ENCODE assay signal across 8 cellular contexts in genomic region chr19:52688931-52689796, GRCh38. TPM values are rescaled to one million over a fixed set of nuclear protein-coding genes. Genes with fewer than 3 reads are reported as not detected.
DNase-seq lines count a peak whose midpoint lies in the region; ATAC-seq and TF ChIP-seq lines count a peak whose summit lies in the region.
"Not testable (repeated sequence)": the region's sequence is repeated elsewhere in the genome, so short reads cannot be mapped to it uniquely, and the experiment has no call there.

No MANE protein-coding gene starts in this region.

- H3K27me3 ChIP-seq in BE2C; HL-60 (ENCODE audit: insufficient read depth, poor library complexity, severe bottlenecking); NT2/D1 (ENCODE audit: insufficient read depth, insufficient read length); left ventricle myocardium inferior (ENCODE audit: low read depth): not testable (repeated sequence)

- H3K36me3 ChIP-seq in BE2C, left ventricle myocardium inferior: not testable (repeated sequence)
- peaks cover 17% of the 10 kb centered on the region for H3K36me3 ChIP-seq in NT2/D1 (ENCODE audit: insufficient read depth, insufficient read length, low read length)

- not testable (repeated sequence) for TF ChIP-seq CTCF in BE2C (IDR thresholded peaks at IDR 0.05; ENCODE audit: low read depth, low read length); HL-60 (IDR thresholded peaks at IDR 0.05; ENCODE audit: insufficient read depth, low read length); chondrocyte (IDR thresholded peaks at IDR 0.05); left ventricle myocardium inferior (IDR thresholded peaks at IDR 0.05; ENCODE audit: borderline replicate concordance)

- H3K9ac ChIP-seq in NT2/D1 (ENCODE audit: insufficient read length, low read depth), result not testable (repeated sequence)

- peak overlapping the region; percentile 77 for H3K4me3 ChIP-seq in BE2C (ENCODE audit: low read depth, low read length)
- H3K4me3 ChIP-seq in HL-60 (replicated peaks; ENCODE audit: insufficient read depth, low read length), result not testable (repeated sequence)
- peak overlapping the region; percentile 84 for H3K4me3 ChIP-seq in NT2/D1 (ENCODE audit: insufficient read length, low read depth)
- peak overlapping the region; percentile 86 for H3K4me3 ChIP-seq in left ventricle myocardium inferior

- not testable (repeated sequence) for ATAC-seq in activated CD8-positive, alpha-beta T cell treated with anti-CD3 and anti-CD28 coated beads, Interleukin-2, amount 10 ng/mL, durations not matched to agents 7 days and 5 days; naive thymus-derived CD8-positive, alpha-beta T cell; stimulated activated naive B cell treated with anti-CD40 and anti-IgM and Interleukin-4, amounts not matched to agents 10 μg/mL and 1 μg/mL and 100 μg/mL, for 72 hours (replicated peaks)

- peaks cover 42% of the 10 kb centered on the region for H3K36me3 Mint-ChIP-seq in activated CD8-positive, alpha-beta T cell treated with anti-CD3 and anti-CD28 coated beads, Interleukin-2, amount 10 ng/mL, durations not matched to agents 7 days and 5 days (ENCODE audit: low read depth)
- H3K36me3 Mint-ChIP-seq in chondrocyte (ENCODE audit: low read depth), result not testable (repeated sequence)
- peaks cover 0 to 17% (median 12%) of the 10 kb centered on the region in 3 donors for H3K36me3 Mint-ChIP-seq in naive thymus-derived CD8-positive, alpha-beta T cell
- peaks cover 12 to 27% of the 10 kb centered on the region in 2 donors for H3K36me3 Mint-ChIP-seq in stimulated activated naive B cell treated with anti-CD40 and anti-IgM and Interleukin-4, amounts not matched to agents 10 μg/mL and 1 μg/mL and 100 μg/mL, for 72 hours

- CTCF ChIA-PET in activated CD8-positive, alpha-beta T cell treated with anti-CD3 and anti-CD28 coated beads, Interleukin-2, amount 10 ng/mL, durations not matched to agents 7 days and 5 days (lab: Charles Lee), result not testable (repeated sequence)

- H3K9me3 ChIP-seq in BE2C; NT2/D1 (ENCODE audit: insufficient read depth, low read length); left ventricle myocardium inferior (replicated peaks): not testable (repeated sequence)

- peak overlapping the region; percentile 74 for H3K27ac ChIP-seq in HL-60 (replicated peaks)
- peak overlapping the region; percentile 95 for H3K27ac ChIP-seq in left ventricle myocardium inferior (replicated peaks)

- H3K27me3 Mint-ChIP-seq in activated CD8-positive, alpha-beta T cell treated with anti-CD3 and anti-CD28 coated beads, Interleukin-2, amount 10 ng/mL, durations not matched to agents 7 days and 5 days (ENCODE audit: low read depth); chondrocyte (ENCODE audit: low read depth); naive thymus-derived CD8-positive, alpha-beta T cell; stimulated activated naive B cell treated with anti-CD40 and anti-IgM and Interleukin-4, amounts not matched to agents 10 μg/mL and 1 μg/mL and 100 μg/mL, for 72 hours: not testable (repeated sequence)

- not testable (repeated sequence) for H3K9me3 Mint-ChIP-seq in activated CD8-positive, alpha-beta T cell treated with anti-CD3 and anti-CD28 coated beads, Interleukin-2, amount 10 ng/mL, durations not matched to agents 7 days and 5 days (ENCODE audit: insufficient read depth); chondrocyte (ENCODE audit: low read depth); naive thymus-derived CD8-positive, alpha-beta T cell; stimulated activated naive B cell treated with anti-CD40 and anti-IgM and Interleukin-4, amounts not matched to agents 10 μg/mL and 1 μg/mL and 100 μg/mL, for 72 hours

- peak overlapping the region; percentile 98 for H3K27ac Mint-ChIP-seq in activated CD8-positive, alpha-beta T cell treated with anti-CD3 and anti-CD28 coated beads, Interleukin-2, amount 10 ng/mL, durations not matched to agents 7 days and 5 days
- peak overlapping the region; percentile 95 for H3K27ac Mint-ChIP-seq in chondrocyte (ENCODE audit: unreplicated experiment)
- H3K27ac Mint-ChIP-seq in naive thymus-derived CD8-positive, alpha-beta T cell, result peak overlapping the region; percentile 88 to 97 (median 92)
- peak overlapping the region; percentile 97 for H3K27ac Mint-ChIP-seq in stimulated activated naive B cell treated with anti-CD40 and anti-IgM and Interleukin-4, amounts not matched to agents 10 μg/mL and 1 μg/mL and 100 μg/mL, for 72 hours

- not testable (repeated sequence) for DNase-seq in BE2C; NT2/D1 (ENCODE audit: low read depth, low spot score); activated CD8-positive, alpha-beta T cell treated with anti-CD3 and anti-CD28 coated beads, Interleukin-2, amount 10 ng/mL, durations not matched to agents 7 days and 5 days; chondrocyte (ENCODE audit: low spot score); left ventricle myocardium inferior; naive thymus-derived CD8-positive, alpha-beta T cell; stimulated activated naive B cell treated with anti-CD40 and anti-IgM and Interleukin-4, amounts not matched to agents 10 μg/mL and 1 μg/mL and 100 μg/mL, for 72 hours
- DNase-seq in HL-60 (ENCODE audit: low read depth in 1 of 2, low spot score in 1 of 2), result peak in 1 of 2 experiments; percentile 15

- H3K4me3 Mint-ChIP-seq in activated CD8-positive, alpha-beta T cell treated with anti-CD3 and anti-CD28 coated beads, Interleukin-2, amount 10 ng/mL, durations not matched to agents 7 days and 5 days, result peak overlapping the region; percentile 99
- H3K4me3 Mint-ChIP-seq in chondrocyte (ENCODE audit: unreplicated experiment), result peak overlapping the region; percentile 97
- H3K4me3 Mint-ChIP-seq in naive thymus-derived CD8-positive, alpha-beta T cell, result peak overlapping the region; percentile 91 to 98 (median 96)
- H3K4me3 Mint-ChIP-seq in stimulated activated naive B cell treated with anti-CD40 and anti-IgM and Interleukin-4, amounts not matched to agents 10 μg/mL and 1 μg/mL and 100 μg/mL, for 72 hours, result peak overlapping the region; percentile 92 to 96

- peaks cover 36% of the 10 kb centered on the region for H3K4me1 Mint-ChIP-seq in activated CD8-positive, alpha-beta T cell treated with anti-CD3 and anti-CD28 coated beads, Interleukin-2, amount 10 ng/mL, durations not matched to agents 7 days and 5 days (ENCODE audit: low read depth)
- H3K4me1 Mint-ChIP-seq in chondrocyte (ENCODE audit: low read depth), result peaks cover 31% of the 10 kb centered on the region
- peaks cover 22 to 46% (median 39%) of the 10 kb centered on the region in 4 donors for H3K4me1 Mint-ChIP-seq in naive thymus-derived CD8-positive, alpha-beta T cell
- H3K4me1 Mint-ChIP-seq in stimulated activated naive B cell treated with anti-CD40 and anti-IgM and Interleukin-4, amounts not matched to agents 10 μg/mL and 1 μg/mL and 100 μg/mL, for 72 hours, result peaks cover 27 to 59% of the 10 kb centered on the region in 2 donors

- intact Hi-C loops in left ventricle myocardium inferior (cut with micrococcal nuclease), result not testable (repeated sequence)

- POLR2A ChIA-PET in activated CD8-positive, alpha-beta T cell treated with anti-CD3 and anti-CD28 coated beads, Interleukin-2, amount 10 ng/mL, durations not matched to agents 7 days and 5 days (lab: Charles Lee), result interaction anchor here (0.6 kb wide), 2 partner anchors 42 to 476 kb away, joined by 3 read pairs; no protein-coding TSS in a partner anchor
- POLR2A ChIA-PET in naive thymus-derived CD8-positive, alpha-beta T cell (lab: Charles Lee), result interaction anchor here (0.7 kb wide), 2 partner anchors 84 to 504 kb away, joined by 4 read pairs; no protein-coding TSS in a partner anchor

- H3K4me1 ChIP-seq in BE2C; NT2/D1 (ENCODE audit: insufficient read depth, insufficient read length): not testable (repeated sequence)
- peaks cover 25% of the 10 kb centered on the region for H3K4me1 ChIP-seq in left ventricle myocardium inferior

RNA-seq across cellular contexts. Expression of gene ZNF611, which starts 45.7 kb away (rescaled TPM):
- polyA plus RNA-seq in BE2C (2012; ENCODE audit: insufficient read depth, insufficient read length, low read depth), result 5.7 TPM
- total RNA-seq in activated CD8-positive, alpha-beta T cell treated with anti-CD3 and anti-CD28 coated beads, Interleukin-2, amount 10 ng/mL, durations not matched to agents 7 days and 5 days, result 10 to 100 TPM; 38.9 to 41.0 TPM
- total RNA-seq in chondrocyte, result 16.3 to 24.5 TPM (median 18.4 TPM) in 3 replicates
- total RNA-seq in left ventricle myocardium inferior, result 7.0 TPM
- total RNA-seq in naive thymus-derived CD8-positive, alpha-beta T cell, result 10 to 100 TPM; 47.9 to 54.8 TPM
- polyA plus RNA-seq in naive thymus-derived CD8-positive, alpha-beta T cell, result 10 to 100 TPM; 20.9 to 34.8 (median 34.0) TPM

RNA-seq across cellular contexts. Expression of gene ZNF83, which starts 51.0 kb away (rescaled TPM):
- 5.3 TPM for polyA plus RNA-seq in BE2C (2012; ENCODE audit: insufficient read depth, insufficient read length, low read depth)
- 10 to 100 TPM; 51.5 to 53.5 TPM for total RNA-seq in activated CD8-positive, alpha-beta T cell treated with anti-CD3 and anti-CD28 coated beads, Interleukin-2, amount 10 ng/mL, durations not matched to agents 7 days and 5 days
- total RNA-seq in chondrocyte (37.8 to 56.5 TPM (median 38.6 TPM) in 3 replicates), left ventricle myocardium inferior (21.1 TPM)
- 100 to 1,000 TPM; 112 to 113 TPM for total RNA-seq in naive thymus-derived CD8-positive, alpha-beta T cell
- 10 to 100 TPM; 10.9 to 18.3 (median 13.8) TPM for polyA plus RNA-seq in naive thymus-derived CD8-positive, alpha-beta T cell
